27 cellular contexts compared by ENCODE assay signal in the genomic region with DNA sequence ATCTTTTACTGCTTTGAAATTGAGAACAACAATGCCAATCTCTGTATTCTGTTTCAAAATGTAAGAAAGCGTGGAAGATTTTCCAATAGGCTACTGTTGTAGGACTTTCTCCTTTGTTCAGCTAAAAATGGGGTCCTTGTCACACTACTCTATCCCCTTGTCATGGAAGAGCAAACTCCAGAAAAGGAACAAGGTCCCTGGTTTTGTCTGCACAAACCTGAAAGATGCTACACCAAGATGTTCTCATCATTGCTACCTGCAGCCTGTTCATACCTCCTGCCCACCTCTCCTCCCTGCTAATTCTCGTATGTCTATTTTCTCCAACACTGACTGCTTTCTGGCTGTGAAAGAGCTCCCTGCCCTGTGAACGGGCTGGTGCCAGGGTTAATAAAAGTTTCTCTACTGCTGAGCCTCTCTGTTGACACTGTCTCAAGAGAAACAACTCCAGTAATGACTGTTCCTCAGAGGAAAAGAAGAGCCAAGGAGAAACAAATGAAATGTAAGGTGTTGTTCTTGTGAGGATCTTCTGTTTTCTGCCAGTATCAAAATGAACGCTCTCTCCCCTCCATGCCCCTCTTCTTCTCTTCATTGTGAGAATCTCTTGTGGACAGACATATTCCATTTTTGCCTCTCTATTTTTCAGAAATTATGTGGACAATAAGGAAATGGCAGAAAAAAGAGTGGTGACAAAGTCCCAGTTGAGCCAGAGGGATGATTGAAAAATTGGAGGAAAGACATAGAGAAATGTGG.
"Had no signal": no experiment of that assay in that cellular context is flagged by ENCODE, and none has a peak within 500 bp of the region (broad histone marks: within the 10 kb centered on the region; RNA-seq: fewer than 3 reads in every experiment).

No MANE protein-coding gene starts in this region.

- DNase-seq: activated B cell treated with CpG ODN at 0.5 μM for 24 hours; activated CD4-positive, alpha-beta T cell treated with anti-CD3 and anti-CD28 coated beads, Interleukin-2, amount 50 U/mL, for 4 hours; activated naive CD4-positive, alpha-beta T cell; activated T-cell treated with anti-CD3 and anti-CD28 coated beads for 4 hours; activated T-cell treated with anti-CD3 and anti-CD28 coated beads, Interleukin-2, amount 50 U/mL, for 72 hours; central memory CD4-positive, alpha-beta T cell; dermis blood vessel endothelial cell; effector CD8-positive, alpha-beta T cell; esophagus squamous epithelium; foreskin melanocyte; heart right ventricle; left ventricle myocardium superior; naive B cell; nucleus accumbens; right cardiac atrium; stimulated activated CD4-positive, alpha-beta T cell treated with anti-CD3 and anti-CD28 coated beads, Interleukin-15, amount 100 ng/mL, for 24 hours; stimulated activated CD4-positive, alpha-beta T cell treated with anti-CD3 and anti-CD28 coated beads, Interleukin-2, amount 100 ng/mL, for 24 hours; stimulated activated naive CD4-positive, alpha-beta T cell; T-helper 1 cell; tibial artery had no signal

- H3K27ac ChIP-seq: breast epithelium, epithelial cell of prostate, esophagus squamous epithelium, heart right ventricle, suprapubic skin, tibial artery had no signal

- FAIRE-seq: endometrium had no signal

- H3K36me3 Mint-ChIP-seq: activated naive CD4-positive, alpha-beta T cell treated with anti-CD3 and anti-CD28 coated beads, Interleukin-2, amount 50 U/mL, for 72 hours; naive B cell had no signal

- H3K27ac Mint-ChIP-seq: activated B cell treated with CpG ODN at 0.5 μM for 24 hours; activated naive CD4-positive, alpha-beta T cell treated with anti-CD3 and anti-CD28 coated beads, Interleukin-2, amount 50 U/mL, for 72 hours; activated T-cell treated with anti-CD3 and anti-CD28 coated beads, Interleukin-2, amount 50 U/mL, for 72 hours; naive B cell; T-helper 2 cell treated with Interferon-gamma antibody and Interleukin-4, amounts not matched to agents 5 μg/mL and 100 μg/mL, for 36 hours had no signal

- H3K4me3 Mint-ChIP-seq: activated B cell treated with CpG ODN at 0.5 μM for 24 hours; activated T-cell treated with anti-CD3 and anti-CD28 coated beads, Interleukin-2, amount 50 U/mL, for 72 hours; naive B cell; neural crest cell; T-helper 2 cell treated with Interferon-gamma antibody and Interleukin-4, amounts not matched to agents 5 μg/mL and 100 μg/mL, for 36 hours had no signal

- H3K36me3 ChIP-seq: breast epithelium, esophagus squamous epithelium, heart right ventricle, suprapubic skin, tibial artery had no signal

- H3K4me1 ChIP-seq: breast epithelium, esophagus squamous epithelium, heart right ventricle, suprapubic skin had no signal

- H3K27me3 ChIP-seq: breast epithelium, esophagus squamous epithelium, heart right ventricle, suprapubic skin, tibial artery had no signal

- ATAC-seq: activated naive CD4-positive, alpha-beta T cell treated with anti-CD3 and anti-CD28 coated beads, Interleukin-2, amount 50 U/mL, for 72 hours; activated T-cell treated with anti-CD3 and anti-CD28 coated beads, Interleukin-2, amount 50 U/mL, for 72 hours; heart right ventricle; left ventricle myocardium superior; right cardiac atrium had no signal

- H3K9me3 Mint-ChIP-seq: activated B cell treated with CpG ODN at 0.5 μM for 24 hours; activated naive CD4-positive, alpha-beta T cell treated with anti-CD3 and anti-CD28 coated beads, Interleukin-2, amount 50 U/mL, for 72 hours; activated T-cell treated with anti-CD3 and anti-CD28 coated beads, Interleukin-2, amount 50 U/mL, for 72 hours; naive B cell; neural crest cell; T-helper 2 cell treated with Interferon-gamma antibody and Interleukin-4, amounts not matched to agents 5 μg/mL and 100 μg/mL, for 36 hours had no signal

- H3K4me1 Mint-ChIP-seq: activated B cell treated with CpG ODN at 0.5 μM for 24 hours, naive B cell had no signal

- H3K4me3 ChIP-seq: breast epithelium, esophagus squamous epithelium, heart right ventricle, suprapubic skin, tibial artery had no signal

- H3K9me3 ChIP-seq: breast epithelium, esophagus squamous epithelium, heart right ventricle, suprapubic skin, tibial artery had no signal
